11 cellular contexts compared by ENCODE assay signal in genomic region chr5:94021246-94021645, GRCh38.
DNase-seq lines count a peak whose midpoint lies in the region; ATAC-seq lines count a peak whose summit lies in the region.
"Had no signal": no experiment of that assay in that cellular context is flagged by ENCODE, and none has a peak within 500 bp of the region (broad histone marks: within the 10 kb centered on the region; RNA-seq: fewer than 3 reads in every experiment).

No MANE protein-coding gene starts in this region.

- H3K27ac ChIP-seq in epithelial cell of prostate = peak overlapping the region; percentile 53
- H3K27ac ChIP-seq: SK-N-MC, testis had no signal

- ATAC-seq in GM21515 (IDR thresholded peaks at IDR 0.05; ENCODE audit: unreplicated experiment) = no peak

- DNase-seq in NCI-H2196 (lab: John Stamatoyannopoulos, UW; ENCODE audit: unreplicated experiment) = peak; percentile 11
- no peak for DNase-seq in NCI-H2196 treated with DMSO at 0.1 percent for 48 hours (lab: John Stamatoyannopoulos, UW; ENCODE audit: unreplicated experiment)
- peak; percentile 66 for DNase-seq in NCI-H774 (lab: John Stamatoyannopoulos, UW)
- DNase-seq in epithelial cell of prostate (ENCODE audit: low read depth, low spot score) = peak; percentile 61
- DNase-seq in renal cortical epithelial cell (ENCODE audit: low read depth) = peak; percentile 97
- no peak for DNase-seq in cortex of kidney (lab: John Stamatoyannopoulos, UW)
- no peak for DNase-seq in occipital lobe (lab: John Stamatoyannopoulos, UW)
- DNase-seq: Karpas-422, testis had no signal

Comparison
In these comparisons a context has a peak if more than half of its experiments do, and no peak if none do; other contexts are left out.
1. DNase-seq: peak in NCI-H2196 (single experiment), NCI-H774 (single experiment), epithelial cell of prostate (single experiment) and renal cortical epithelial cell (single experiment); none in NCI-H2196 treated with DMSO at 0.1 percent for 48 hours (single experiment), cortex of kidney (single experiment) and occipital lobe (single experiment).